ENCODE assay signal across 24 cellular contexts in genomic region chr2:129103922-129104878, GRCh38.
DNase-seq lines count a peak whose midpoint lies in the region; ATAC-seq, FAIRE-seq and TF ChIP-seq lines count a peak whose summit lies in the region.
"Had no signal": no experiment of that assay in that cellular context is flagged by ENCODE, and none has a peak within 500 bp of the region (broad histone marks: within the 10 kb centered on the region; RNA-seq: fewer than 3 reads in every experiment).

No MANE protein-coding gene starts in this region.

- peak; percentile 87 for FAIRE-seq in bronchial epithelial cell (lab: Jason Lieb, UNC)
- FAIRE-seq: GM19239, urothelium cell line had no signal

- TF ChIP-seq CTCF in bronchial epithelial cell (IDR thresholded peaks at IDR 0.05; ENCODE audit: insufficient read depth, low read length, severe bottlenecking): no peak

- no peak overlapping the region for H3K27ac Mint-ChIP-seq in stimulated activated naive CD8-positive, alpha-beta T cell treated with anti-CD3 and anti-CD28 coated beads, Interleukin-15, amount 100 ng/mL, for 72 hours
- H3K27ac Mint-ChIP-seq: activated T-cell treated with anti-CD3 and anti-CD28 coated beads, Interleukin-2, amount 50 U/mL, for 24 hours had no signal

- no peak overlapping the region for H3K4me3 ChIP-seq in bronchial epithelial cell (ENCODE audit: low read depth, low read length)
- H3K4me3 ChIP-seq: heart left ventricle, MG63, Peyer's patch, SJSA1 had no signal

- no peak for DNase-seq in stimulated activated naive CD8-positive, alpha-beta T cell treated with anti-CD3 and anti-CD28 coated beads, Interleukin-15, amount 100 ng/mL, for 72 hours
- DNase-seq in stimulated activated naive CD8-positive, alpha-beta T cell treated with anti-CD3 and anti-CD28 coated beads, Interleukin-15, Interleukin-2, amounts not matched to agents 100 U/mL and 50 U/mL, for 24 hours: no peak
- DNase-seq in NCI-H345 (lab: John Stamatoyannopoulos, UW) (peak; percentile 86), bronchial epithelial cell (ENCODE audit: low read depth) (no peak), ureter (ENCODE audit: low spot score) (no peak)
- no peak for DNase-seq in activated naive CD4-positive, alpha-beta T cell treated with Interleukin-2 at 50 U/mL for 16 hours
- DNase-seq: activated CD4-positive, alpha-beta T cell treated with anti-CD3 and anti-CD28 coated beads for 4 hours; activated gamma-delta T cell treated with Interleukin-2 at 50 U/mL for 16 hours; activated T-cell treated with anti-CD3 and anti-CD28 coated beads, Interleukin-2, amount 50 U/mL, for 24 hours; BE2C; brain microvascular endothelial cell; effector CD8-positive, alpha-beta T cell; heart left ventricle; KBM-7; MG63; NCI-H1694; NCI-H446 treated with DMSO at 0.1 percent for 48 hours; nucleus accumbens; Peyer's patch had no signal

- H3K36me3 ChIP-seq in bronchial epithelial cell (ENCODE audit: control insufficient read depth, insufficient read depth, low read length): no peaks in the 10 kb centered on the region
- H3K36me3 ChIP-seq: BE2C, brain microvascular endothelial cell, heart left ventricle, MG63, Peyer's patch, SJSA1 had no signal

- no peak overlapping the region for H3K4me3 Mint-ChIP-seq in stimulated activated naive CD8-positive, alpha-beta T cell treated with anti-CD3 and anti-CD28 coated beads, Interleukin-15, amount 100 ng/mL, for 72 hours
- H3K4me3 Mint-ChIP-seq: activated T-cell treated with anti-CD3 and anti-CD28 coated beads, Interleukin-2, amount 50 U/mL, for 24 hours had no signal

- H3K4me1 Mint-ChIP-seq in stimulated activated naive CD8-positive, alpha-beta T cell treated with anti-CD3 and anti-CD28 coated beads, Interleukin-15, amount 100 ng/mL, for 72 hours: no peaks in the 10 kb centered on the region

- H3K27me3 Mint-ChIP-seq in stimulated activated naive CD8-positive, alpha-beta T cell treated with anti-CD3 and anti-CD28 coated beads, Interleukin-15, amount 100 ng/mL, for 72 hours: peaks cover 12% of the 10 kb centered on the region
- H3K27me3 Mint-ChIP-seq: activated T-cell treated with anti-CD3 and anti-CD28 coated beads, Interleukin-2, amount 50 U/mL, for 24 hours had no signal

- no peaks in the 10 kb centered on the region for H3K27me3 ChIP-seq in bronchial epithelial cell (ENCODE audit: control insufficient read depth, insufficient read depth, low read length)
- H3K27me3 ChIP-seq: BE2C, brain microvascular endothelial cell, MG63, Peyer's patch had no signal

- ATAC-seq in stimulated activated naive CD8-positive, alpha-beta T cell treated with anti-CD3 and anti-CD28 coated beads, Interleukin-15, amount 100 ng/mL, for 72 hours: peak; percentile 15
- no peak for ATAC-seq in stimulated activated naive CD8-positive, alpha-beta T cell treated with anti-CD3 and anti-CD28 coated beads, Interleukin-15, Interleukin-2, amounts not matched to agents 100 U/mL and 50 U/mL, for 24 hours
- no peak for ATAC-seq in GM18909 (IDR thresholded peaks at IDR 0.05; ENCODE audit: poor library complexity, unreplicated experiment)
- ATAC-seq in HG03571 (IDR thresholded peaks at IDR 0.05; ENCODE audit: unreplicated experiment): no peak
- ATAC-seq: heart left ventricle had no signal

- no peaks in the 10 kb centered on the region for H3K9me3 Mint-ChIP-seq in stimulated activated naive CD8-positive, alpha-beta T cell treated with anti-CD3 and anti-CD28 coated beads, Interleukin-15, amount 100 ng/mL, for 72 hours
- H3K9me3 Mint-ChIP-seq: activated T-cell treated with anti-CD3 and anti-CD28 coated beads, Interleukin-2, amount 50 U/mL, for 24 hours had no signal
